ENCODE assay signal across 22 cellular contexts in genomic region chr2:181389524-181389923, GRCh38.
DNase-seq lines count a peak whose midpoint lies in the region; ATAC-seq, FAIRE-seq and TF ChIP-seq lines count a peak whose summit lies in the region.
"Had no signal": no experiment of that assay in that cellular context is flagged by ENCODE, and none has a peak within 500 bp of the region (broad histone marks: within the 10 kb centered on the region; RNA-seq: fewer than 3 reads in every experiment).

No MANE protein-coding gene starts in this region.

- TF ChIP-seq CTCF in SK-N-SH (IDR thresholded peaks at IDR 0.05) (no peak), bronchial epithelial cell (IDR thresholded peaks at IDR 0.05; ENCODE audit: insufficient read depth, low read length, severe bottlenecking) (no peak)

- 64% methylated on average over 3 of the region's 3 CpGs for WGBS in SK-N-SH (ENCODE audit: low lambda C conversion rate)

- H3K4me2 ChIP-seq in Karpas-422 (ENCODE audit: low read depth, low read length, poor library complexity, severe bottlenecking) (no peak overlapping the region), SK-N-SH (no peak overlapping the region)
- H3K4me2 ChIP-seq: A549 had no signal

- no peaks in the 10 kb centered on the region for H3K27me3 Mint-ChIP-seq in activated T-cell treated with anti-CD3 and anti-CD28 coated beads, Interleukin-2, amount 50 U/mL, for 24 hours
- H3K27me3 Mint-ChIP-seq: CD4-positive, CD25-positive, alpha-beta regulatory T cell had no signal

- H3K9me2 ChIP-seq in Karpas-422 (replicated peaks; ENCODE audit: insufficient read depth, low read length): no peaks in the 10 kb centered on the region
- no peaks in the 10 kb centered on the region; the same call in 1 of the 2 replicates for H3K9me2 ChIP-seq in SK-N-SH

- H3K79me2 ChIP-seq in Karpas-422 (ENCODE audit: low read length) (peaks cover 22% of the 10 kb centered on the region), SK-N-SH (ENCODE audit: insufficient read depth) (no peaks in the 10 kb centered on the region)

- no peak overlapping the region for H3K27ac Mint-ChIP-seq in activated T-cell treated with anti-CD3 and anti-CD28 coated beads, Interleukin-2, amount 50 U/mL, for 24 hours
- H3K27ac Mint-ChIP-seq: CD4-positive, CD25-positive, alpha-beta regulatory T cell; CD8-positive, alpha-beta T cell had no signal

- peaks cover 47% of the 10 kb centered on the region for H3K4me1 ChIP-seq in Karpas-422 (ENCODE audit: low read length)
- no peaks in the 10 kb centered on the region for H3K4me1 ChIP-seq in SK-N-SH (ENCODE audit: control insufficient read depth in 1 of 2, insufficient read depth in 2 of 2, low read depth in 1 of 2, low read length in 1 of 2)
- H3K4me1 ChIP-seq: A549, Caco-2 had no signal

- POLR2A ChIA-PET in SK-N-SH (lab: Yijun Ruan, JAX): no interaction called here

- H3K4me3 Mint-ChIP-seq in activated T-cell treated with anti-CD3 and anti-CD28 coated beads, Interleukin-2, amount 50 U/mL, for 24 hours: no peak overlapping the region
- H3K4me3 Mint-ChIP-seq: CD4-positive, CD25-positive, alpha-beta regulatory T cell; CD8-positive, alpha-beta T cell had no signal

- H4K20me1 ChIP-seq in Karpas-422 (ENCODE audit: insufficient read depth, low read depth, low read length) (no peaks in the 10 kb centered on the region), SK-N-SH (ENCODE audit: insufficient read depth) (no peaks in the 10 kb centered on the region)

- no peak for TF ChIP-seq EP300 in SK-N-SH (IDR thresholded peaks at IDR 0.05; ENCODE audit: borderline replicate concordance in 1 of 2, low read depth in 1 of 2, low read length in 1 of 2)

- H3K4me3 ChIP-seq in Karpas-422 (ENCODE audit: low read length) (no peak overlapping the region), SK-N-SH (ENCODE audit: low read depth in 2 of 2, low read length in 1 of 2) (no peak overlapping the region), bronchial epithelial cell (ENCODE audit: low read depth, low read length) (no peak overlapping the region)
- H3K4me3 ChIP-seq: A549 had no signal

- FAIRE-seq in bronchial epithelial cell (lab: Jason Lieb, UNC): no peak
- FAIRE-seq: A549, GM12891, H54 had no signal

- H3K27ac ChIP-seq in Karpas-422 (ENCODE audit: low read length): peak overlapping the region; percentile 21; the same call in 1 of the 2 replicates
- no peak overlapping the region for H3K27ac ChIP-seq in SK-N-SH (ENCODE audit: low read depth in 2 of 2, low read length in 1 of 2)
- H3K27ac ChIP-seq: A549, C4-2B had no signal

- H3F3A ChIP-seq in SK-N-SH (replicated peaks; ENCODE audit: insufficient read depth): peaks cover 5% of the 10 kb centered on the region

- TF ChIP-seq RAD21 in SK-N-SH (IDR thresholded peaks at IDR 0.05; ENCODE audit: low read length): no peak

- H2AFZ ChIP-seq in Karpas-422 (ENCODE audit: low read length) (no peak overlapping the region), SK-N-SH (ENCODE audit: low read depth) (no peak overlapping the region)

- H3K9me3 Mint-ChIP-seq in activated T-cell treated with anti-CD3 and anti-CD28 coated beads, Interleukin-2, amount 50 U/mL, for 24 hours: peaks cover 6% of the 10 kb centered on the region

- H3K4me1 Mint-ChIP-seq in activated T-cell treated with anti-CD3 and anti-CD28 coated beads, Interleukin-2, amount 50 U/mL, for 24 hours (ENCODE audit: low read depth): peaks cover 18% of the 10 kb centered on the region

- CTCF ChIA-PET in SK-N-SH (lab: Yijun Ruan, JAX): no interaction called here

- peaks cover 5% of the 10 kb centered on the region for H3K36me3 Mint-ChIP-seq in activated T-cell treated with anti-CD3 and anti-CD28 coated beads, Interleukin-2, amount 50 U/mL, for 24 hours (ENCODE audit: low read depth)
- H3K36me3 Mint-ChIP-seq: CD4-positive, CD25-positive, alpha-beta regulatory T cell had no signal

- H3K36me3 ChIP-seq in Karpas-422 (ENCODE audit: insufficient read depth, low read length) (peaks cover 13% of the 10 kb centered on the region; the same call in 1 of the 2 replicates), SK-N-SH (replicated peaks in 1 of 2; ENCODE audit: control insufficient read depth in 1 of 2, insufficient read depth in 2 of 2, low read length in 1 of 2) (no peaks in the 10 kb centered on the region), bronchial epithelial cell (ENCODE audit: control insufficient read depth, insufficient read depth, low read length) (no peaks in the 10 kb centered on the region)

- H3K27me3 ChIP-seq in Karpas-422 (ENCODE audit: low read length) (no peaks in the 10 kb centered on the region), SK-N-SH (ENCODE audit: insufficient read depth) (no peaks in the 10 kb centered on the region), bronchial epithelial cell (ENCODE audit: control insufficient read depth, insufficient read depth, low read length) (no peaks in the 10 kb centered on the region)

- peaks cover 7% of the 10 kb centered on the region; the same call in 1 of the 2 replicates for H3K9me3 ChIP-seq in Karpas-422 (ENCODE audit: low read length)
- no peaks in the 10 kb centered on the region; the same call in 1 of the 2 replicates for H3K9me3 ChIP-seq in SK-N-SH
- H3K9me3 ChIP-seq: A549, Caco-2 had no signal

- no peak for ATAC-seq in HG03469 (IDR thresholded peaks at IDR 0.05; ENCODE audit: unreplicated experiment)
- ATAC-seq: A549; CD8-positive, alpha-beta T cell; HCT116 had no signal

- H3K9ac ChIP-seq in Karpas-422 (ENCODE audit: low read length) (no peak overlapping the region), SK-N-SH (no peak overlapping the region)

- DNase-seq in EH (ENCODE audit: low read depth): peak; percentile 24
- no peak for DNase-seq in Karpas-422
- DNase-seq in SK-N-SH: no peak
- peak; percentile 4 for DNase-seq in bronchial epithelial cell (ENCODE audit: low read depth)
- DNase-seq in anterior cingulate cortex (lab: John Stamatoyannopoulos, UW): no peak
- DNase-seq in activated T-cell treated with anti-CD3 and anti-CD28 coated beads, Interleukin-2, amount 50 U/mL, for 24 hours: no peak
- no peak for DNase-seq in activated CD4-positive, CD25-positive, alpha-beta regulatory T cell (lab: John Stamatoyannopoulos, UW)
- DNase-seq: 8988T; ACHN; Caco-2; CD4-positive, CD25-positive, alpha-beta regulatory T cell; CD8-positive, alpha-beta T cell; DMS153; DND-41; GF-D8; GOT3 had no signal

TF ChIP-seq in SK-N-SH, 30 proteins besides CTCF, POLR2A, EP300 and RAD21:
- TF ChIP-seq JUND (IDR thresholded peaks at IDR 0.05): peak; percentile 38; the same call in 1 of the 2 replicates
- TF ChIP-seq FOSL2 (IDR thresholded peaks at IDR 0.05; ENCODE audit: borderline replicate concordance, low read depth): 0 out of 2 replicates have a peak, but pooled peaks have one; percentile 31
- TF ChIP-seq TCF12 (IDR thresholded peaks at IDR 0.05): 0 out of 2 replicates have a peak, but pooled peaks have one; percentile 13
- no peak for TF ChIP-seq NFIC (IDR thresholded peaks at IDR 0.05; ENCODE audit: borderline replicate concordance)
- TF ChIP-seq PBX3 (IDR thresholded peaks at IDR 0.05): peak; percentile 68

Comparison
In these comparisons a context has a peak if more than half of its experiments do, and no peak if none do; other contexts are left out.
1. DNase-seq: peak in EH (single experiment) and bronchial epithelial cell (single experiment); none in Karpas-422 (single experiment), SK-N-SH (single experiment), anterior cingulate cortex (0 of 58), activated T-cell treated with anti-CD3 and anti-CD28 coated beads, Interleukin-2, amount 50 U/mL, for 24 hours (single experiment) and activated CD4-positive, CD25-positive, alpha-beta regulatory T cell (0 of 4).